In genomic region chr12:118060301-118061010, GRCh38 we compare ENCODE assay signal across 8 cellular contexts. TPM values are rescaled to one million over a fixed set of nuclear protein-coding genes. Genes with fewer than 3 reads are reported as not detected.
DNase-seq lines count a peak whose midpoint lies in the region; ATAC-seq and TF ChIP-seq lines count a peak whose summit lies in the region.

No MANE protein-coding gene starts in this region.

- H2AK5ac ChIP-seq in IMR-90 (ENCODE audit: low read depth, low read length) = peak overlapping the region; percentile 99

- CTCF ChIA-PET in IMR-90 (lab: Yijun Ruan, JAX) = no interaction called here
- CTCF ChIA-PET in activated CD4-positive, alpha-beta memory T cell treated with anti-CD3 and anti-CD28 coated beads, Interleukin-2, amount 10 ng/mL, durations not matched to agents 7 days and 5 days (lab: Charles Lee) = interaction anchor here (0.8 to 1.2 kb wide), 3 partner anchors 187 to 317 kb away, joined by 3 to 6 read pairs (median 3); partner anchors contain the start of gene SUDS3

- H3K4me1 Mint-ChIP-seq in activated CD4-positive, alpha-beta memory T cell treated with anti-CD3 and anti-CD28 coated beads, Interleukin-2, amount 10 ng/mL, durations not matched to agents 7 days and 5 days = peaks cover 55% of the 10 kb centered on the region

- TF ChIP-seq RAD21 in IMR-90 (IDR thresholded peaks at IDR 0.05; ENCODE audit: low read length) = no peak

- in situ Hi-C loops in IMR-90 (cut with MboI; ENCODE audit: low sequenced_read_pairs) = no loop called here

- POLR2A ChIA-PET in IMR-90 (lab: Charles Lee; ENCODE audit: unreplicated experiment) = interaction anchor here (0.6 kb wide), 2 partner anchors 41 to 325 kb away, joined by 3 to 24 read pairs; no protein-coding TSS in a partner anchor
- POLR2A ChIA-PET in activated CD4-positive, alpha-beta memory T cell treated with anti-CD3 and anti-CD28 coated beads, Interleukin-2, amount 10 ng/mL, durations not matched to agents 7 days and 5 days (lab: Charles Lee) = interaction anchor here (0.8 to 6.3 kb wide), 15 partner anchors 7 to 316 kb away, joined by 3 to 40 read pairs (median 7); partner anchors contain the start of genes PEBP1, RFC5, SUDS3 and TAOK3

- H3K79me1 ChIP-seq in IMR-90 (ENCODE audit: low read depth in 1 of 2, low read length in 2 of 2) = peaks cover 8 to 63% of the 10 kb centered on the region in 2 experiments

- no peaks in the 10 kb centered on the region for H3K27me3 Mint-ChIP-seq in activated CD4-positive, alpha-beta memory T cell treated with anti-CD3 and anti-CD28 coated beads, Interleukin-2, amount 10 ng/mL, durations not matched to agents 7 days and 5 days

- dilution Hi-C loops in IMR-90 (cut with HindIII; ENCODE audit: low sequenced_read_pairs, unreplicated experiment) = no loop called here

- peak overlapping the region; percentile 96 for H3K14ac ChIP-seq in IMR-90 (replicated peaks; ENCODE audit: low read depth, low read length)

- peak overlapping the region; percentile 85 for H2BK120ac ChIP-seq in IMR-90 (ENCODE audit: low read depth, low read length)

- 2% methylated on average over 5 of the region's 46 CpGs; no CpG with 5 or more reads in 1 of the 2 experiments for WGBS in IMR-90 (ENCODE audit: extremely low coverage in 2 of 2, insufficient read length in 1 of 2), 2 experiments
- 0 to 3% methylated on average over 5 to 9 of the region's 46 CpGs for WGBS in thyroid gland, 2 donors

- peak overlapping the region; percentile 96 for H3K23ac ChIP-seq in IMR-90 (ENCODE audit: low read depth, low read length)

- H3K4me2 ChIP-seq in IMR-90 (ENCODE audit: low read depth, low read length) = peak overlapping the region; percentile 98

- H4K20me1 ChIP-seq in IMR-90 (ENCODE audit: insufficient read depth, low read length) = peaks cover 10% of the 10 kb centered on the region

- peaks cover 10% of the 10 kb centered on the region for H3K4me1 ChIP-seq in IMR-90 (ENCODE audit: control insufficient read depth, insufficient read depth, low read length)
- H3K4me1 ChIP-seq in mucosa of stomach (ENCODE audit: control insufficient read depth, insufficient read depth, low read length) = peaks cover 62% of the 10 kb centered on the region
- peaks cover 37 to 38% of the 10 kb centered on the region in 2 donors for H3K4me1 ChIP-seq in thyroid gland

- H3K9me3 ChIP-seq in IMR-90 (ENCODE audit: control insufficient read depth, insufficient read depth, low read length) (no peaks in the 10 kb centered on the region), mucosa of stomach (ENCODE audit: control insufficient read depth, low read length) (no peaks in the 10 kb centered on the region), thyroid gland (no peaks in the 10 kb centered on the region)

- no peaks in the 10 kb centered on the region; the same call in 1 of the 2 replicates for H3K36me3 ChIP-seq in IMR-90 (ENCODE audit: control insufficient read depth, insufficient read depth, low read length)
- H3K36me3 ChIP-seq in mucosa of stomach (ENCODE audit: control insufficient read depth, insufficient read depth, low read length) = no peaks in the 10 kb centered on the region
- H3K36me3 ChIP-seq in thyroid gland = no peaks in the 10 kb centered on the region

- H3K27me3 ChIP-seq in IMR-90 (ENCODE audit: control insufficient read depth, insufficient read depth, low read length) (no peaks in the 10 kb centered on the region), mucosa of stomach (ENCODE audit: control insufficient read depth, insufficient read depth, low read length) (no peaks in the 10 kb centered on the region), thyroid gland (no peaks in the 10 kb centered on the region)

- BruUV-seq in IMR-90 (replicated peaks; lab: Mats Ljungman, UMichigan) = no TSS peak

- H3K9me3 Mint-ChIP-seq in activated CD4-positive, alpha-beta memory T cell treated with anti-CD3 and anti-CD28 coated beads, Interleukin-2, amount 10 ng/mL, durations not matched to agents 7 days and 5 days = no peaks in the 10 kb centered on the region

- peak overlapping the region; percentile 33; the same call in 1 of the 3 replicates for H2BK15ac ChIP-seq in IMR-90 (ENCODE audit: low read depth, low read length)

- peak overlapping the region; percentile 58 for H2AFZ ChIP-seq in IMR-90 (replicated peaks; ENCODE audit: low read length, poor library complexity)

- intact Hi-C loops in IMR-90 (cut with micrococcal nuclease) (loop anchor here (5.0 kb wide), 2 partner anchors 77 to 317 kb away; partner anchors contain the start of genes PEBP1 and SUDS3), thyroid gland (cut with DNase I) (loop anchor here (5.0 kb wide), 1 partner anchor 42 kb away; the partner anchor contains the start of gene VSIG10)

- H4K8ac ChIP-seq in IMR-90 (ENCODE audit: low read depth in 2 of 2, low read length in 2 of 2) = peak overlapping the region; percentile 73 to 95

- TF ChIP-seq CTCF in IMR-90 (conservative IDR thresholded peaks at IDR 0.05; ENCODE audit: low read depth, low read length) (no peak), epithelial cell of proximal tubule (conservative IDR thresholded peaks at IDR 0.05; ENCODE audit: low read depth, low read length) (no peak), thyroid gland (IDR thresholded peaks at IDR 0.05) (no peak)

- H4K5ac ChIP-seq in IMR-90 (ENCODE audit: low read depth, low read length) = peak overlapping the region; percentile 85

- H3K4me3 Mint-ChIP-seq in activated CD4-positive, alpha-beta memory T cell treated with anti-CD3 and anti-CD28 coated beads, Interleukin-2, amount 10 ng/mL, durations not matched to agents 7 days and 5 days = peak overlapping the region; percentile 81

- peak overlapping the region; percentile 98 for H3K27ac ChIP-seq in IMR-90 (ENCODE audit: insufficient read depth, low read length)
- H3K27ac ChIP-seq in thyroid gland = peak overlapping the region; percentile 95 to 98 (median 97)

- peak overlapping the region; percentile 91 for H3K18ac ChIP-seq in IMR-90 (ENCODE audit: low read depth, low read length)

- H3K27ac Mint-ChIP-seq in activated CD4-positive, alpha-beta memory T cell treated with anti-CD3 and anti-CD28 coated beads, Interleukin-2, amount 10 ng/mL, durations not matched to agents 7 days and 5 days = peak overlapping the region; percentile 84

- peak overlapping the region; percentile 71 for H2BK20ac ChIP-seq in IMR-90 (ENCODE audit: low read depth, low read length)

- ATAC-seq in IMR-90 (ENCODE audit: low read depth) = peak; percentile 43

- H2AK9ac ChIP-seq in IMR-90 (replicated peaks; ENCODE audit: low read depth, low read length, poor library complexity) = peak overlapping the region; percentile 99

- DNase-seq in stimulated activated CD4-positive, alpha-beta T cell treated with anti-CD3 and anti-CD28 coated beads, Interleukin-15, amount 100 ng/mL, for 24 hours = peak; percentile 44
- DNase-seq in stimulated activated CD4-positive, alpha-beta T cell treated with anti-CD3 and anti-CD28 coated beads, Interleukin-12 subunit alpha, Interleukin-12 subunit beta, amount 100 ng/mL, for 4 hours = no peak
- DNase-seq in IMR-90 (no peak), epithelial cell of proximal tubule (ENCODE audit: low read depth) (no peak), thyroid gland (peak; percentile 59 to 65), NCI-H510A (lab: John Stamatoyannopoulos, UW) (no peak)
- DNase-seq in activated CD4-positive, alpha-beta memory T cell treated with anti-CD3 and anti-CD28 coated beads, Interleukin-2, amount 10 ng/mL, durations not matched to agents 7 days and 5 days = peak; percentile 47

- no peak for TF ChIP-seq POLR2A in IMR-90 (IDR thresholded peaks at IDR 0.05; ENCODE audit: low read depth, low read length)
- no peak for TF ChIP-seq POLR2A in thyroid gland (IDR thresholded peaks at IDR 0.05)

- H3K36me3 Mint-ChIP-seq in activated CD4-positive, alpha-beta memory T cell treated with anti-CD3 and anti-CD28 coated beads, Interleukin-2, amount 10 ng/mL, durations not matched to agents 7 days and 5 days (ENCODE audit: low read depth) = peaks cover 7% of the 10 kb centered on the region

- H3K56ac ChIP-seq in IMR-90 (ENCODE audit: extremely low read depth, insufficient read depth, low read length) = peak overlapping the region; percentile 95

- H3K4me3 ChIP-seq in IMR-90 (ENCODE audit: insufficient read depth, low read depth, low read length) (peak overlapping the region; percentile 66), epithelial cell of proximal tubule (ENCODE audit: low read depth, low read length) (peak overlapping the region; percentile 89), mucosa of stomach (ENCODE audit: low read length) (peak overlapping the region; percentile 85), thyroid gland (replicated peaks in 1 of 3) (peak overlapping the region; percentile 0 to 84 (median 76))

- H2BK5ac ChIP-seq in IMR-90 (ENCODE audit: low read depth, low read length, poor library complexity, severe bottlenecking) = peak overlapping the region; percentile 75

- H3K4ac ChIP-seq in IMR-90 (ENCODE audit: low read depth, low read length) = peak overlapping the region; percentile 100

- H4K91ac ChIP-seq in IMR-90 (ENCODE audit: insufficient read depth, low read depth, low read length) = peak overlapping the region; percentile 89

- H3K9ac ChIP-seq in IMR-90 (ENCODE audit: low read depth, low read length) = peak overlapping the region; percentile 98
- peak overlapping the region; percentile 97 for H3K9ac ChIP-seq in mucosa of stomach (ENCODE audit: low read length)

- peaks cover 12% of the 10 kb centered on the region for H3K9me1 ChIP-seq in IMR-90 (ENCODE audit: insufficient read depth, low read length)

RNA-seq across cellular contexts. Expression of gene WSB2, which starts 0.5 kb away (rescaled TPM):
- total RNA-seq in IMR-90 (2012; rRNA removed) = 141 and 180 TPM in 2 replicates
- 92.8 and 99.2 TPM in 2 replicates for polyA plus RNA-seq in IMR-90 (2012; rRNA removed)
- 61.3 and 149 TPM in 2 replicates for polyA plus RNA-seq in IMR-90 (2012; cell fraction: cytosol; rRNA removed)
- polyA plus RNA-seq in IMR-90 (2012; cell fraction: nucleus; rRNA removed; ENCODE audit: low replicate concordance) = 31.2 and 37.8 TPM in 2 replicates
- 10 to 100 TPM; 49.6 to 53.9 TPM for total RNA-seq in activated CD4-positive, alpha-beta memory T cell treated with anti-CD3 and anti-CD28 coated beads, Interleukin-2, amount 10 ng/mL, durations not matched to agents 7 days and 5 days
- total RNA-seq in epithelial cell of proximal tubule = 79.6 and 129 TPM in 2 replicates
- 10 to 100 TPM; 64.6 to 97.0 (median 86.0) TPM for total RNA-seq in thyroid gland

RNA-seq across cellular contexts. Expression of gene VSIG10, which starts 43.4 kb away (rescaled TPM):
- total RNA-seq in IMR-90 (2012; rRNA removed) = 10.0 and 17.5 TPM in 2 replicates
- 5.2 and 5.9 TPM in 2 replicates for polyA plus RNA-seq in IMR-90 (2012; rRNA removed)
- 2.8 and 3.4 TPM in 2 replicates for polyA plus RNA-seq in IMR-90 (2012; cell fraction: cytosol; rRNA removed)
- polyA plus RNA-seq in IMR-90 (2012; cell fraction: nucleus; rRNA removed; ENCODE audit: low replicate concordance) = 6.0 and 12.2 TPM in 2 replicates
- 1 to 10 TPM; 3.7 to 4.4 TPM for total RNA-seq in activated CD4-positive, alpha-beta memory T cell treated with anti-CD3 and anti-CD28 coated beads, Interleukin-2, amount 10 ng/mL, durations not matched to agents 7 days and 5 days
- total RNA-seq in epithelial cell of proximal tubule = 24.6 and 31.0 TPM in 2 replicates
- total RNA-seq in thyroid gland = 10 to 100 TPM; 62.0 to 93.7 (median 76.6) TPM

RNA-seq across cellular contexts. Expression of gene RFC5, which starts 44.0 kb away (rescaled TPM):
- total RNA-seq in IMR-90 (2012; rRNA removed) (20.1 and 20.6 TPM in 2 replicates), epithelial cell of proximal tubule (31.0 and 62.1 TPM in 2 replicates), thyroid gland (10 to 100 TPM; 15.4 to 18.8 (median 17.2) TPM)
- polyA plus RNA-seq in IMR-90 (2012; rRNA removed) = 12.8 and 14.7 TPM in 2 replicates
- polyA plus RNA-seq in IMR-90 (2012; cell fraction: cytosol; rRNA removed) = 5.2 and 6.3 TPM in 2 replicates
- polyA plus RNA-seq in IMR-90 (2012; cell fraction: nucleus; rRNA removed; ENCODE audit: low replicate concordance) = 17.8 and 26.5 TPM in 2 replicates
- total RNA-seq in activated CD4-positive, alpha-beta memory T cell treated with anti-CD3 and anti-CD28 coated beads, Interleukin-2, amount 10 ng/mL, durations not matched to agents 7 days and 5 days = 10 to 100 TPM; 39.7 to 41.0 TPM

Comparison
In these comparisons a context has a peak if more than half of its experiments do, and no peak if none do; other contexts are left out.
1. DNase-seq: peak in stimulated activated CD4-positive, alpha-beta T cell treated with anti-CD3 and anti-CD28 coated beads, Interleukin-15, amount 100 ng/mL, for 24 hours (single experiment), activated CD4-positive, alpha-beta memory T cell treated with anti-CD3 and anti-CD28 coated beads, Interleukin-2, amount 10 ng/mL, durations not matched to agents 7 days and 5 days (single experiment) and thyroid gland (2 of 2); none in stimulated activated CD4-positive, alpha-beta T cell treated with anti-CD3 and anti-CD28 coated beads, Interleukin-12 subunit alpha, Interleukin-12 subunit beta, amount 100 ng/mL, for 4 hours (single experiment), IMR-90 (single experiment), epithelial cell of proximal tubule (single experiment) and NCI-H510A (single experiment).
2. Peak in every context shown above with its lines, with median percentiles within 50 percentile points of each other: H3K4me3 ChIP-seq.